In genomic region chr14:88819674-88820073, GRCh38 we compare ENCODE assay signal across 2 cellular contexts. TPM values are rescaled to one million over a fixed set of nuclear protein-coding genes. Genes with fewer than 3 reads are reported as not detected.
"Had no signal": no experiment of that assay in that cellular context is flagged by ENCODE, and none has a peak within 500 bp of the region (broad histone marks: within the 10 kb centered on the region; RNA-seq: fewer than 3 reads in every experiment).

No MANE protein-coding gene starts in this region.

RNA-seq across cellular contexts. Expression of gene EML5, which starts 26.9 kb away (rescaled TPM):
- total RNA-seq: myocyte had no signal
- polyA plus RNA-seq: hepatocyte had no signal
